In genomic region chr7:19404912-19405329, GRCh38 we compare ENCODE assay signal across 10 cellular contexts.
DNase-seq lines count a peak whose midpoint lies in the region; TF ChIP-seq lines count a peak whose summit lies in the region.
"Had no signal": no experiment of that assay in that cellular context is flagged by ENCODE, and none has a peak within 500 bp of the region (broad histone marks: within the 10 kb centered on the region; RNA-seq: fewer than 3 reads in every experiment).

No MANE protein-coding gene starts in this region.

- no peaks in the 10 kb centered on the region for H3K36me3 Mint-ChIP-seq in MCF 10A (ENCODE audit: insufficient read depth, unreplicated experiment)
- H3K36me3 Mint-ChIP-seq: CD4-positive, CD25-positive, alpha-beta regulatory T cell had no signal

- no peak for TF ChIP-seq POLR2A in breast epithelium (IDR thresholded peaks at IDR 0.05)

- no peak overlapping the region for H3K27ac ChIP-seq in breast epithelium
- peak overlapping the region; percentile 96 for H3K27ac ChIP-seq in SJSA1
- H3K27ac ChIP-seq in dorsolateral prefrontal cortex = no peak overlapping the region

- peak overlapping the region; percentile 89 for H3K27ac Mint-ChIP-seq in MCF 10A (ENCODE audit: low read depth, unreplicated experiment)
- H3K27ac Mint-ChIP-seq: CD4-positive, CD25-positive, alpha-beta regulatory T cell had no signal

- H3K4me3 Mint-ChIP-seq in MCF 10A (ENCODE audit: unreplicated experiment) = peak overlapping the region; percentile 53
- H3K4me3 Mint-ChIP-seq: CD4-positive, CD25-positive, alpha-beta regulatory T cell had no signal

- POLR2A ChIA-PET in MCF 10A (lab: Yijun Ruan, JAX) = no interaction called here

- no peaks in the 10 kb centered on the region for H3K4me1 ChIP-seq in breast epithelium
- H3K4me1 ChIP-seq in SJSA1 (replicated peaks) = peaks cover 34% of the 10 kb centered on the region

- intact Hi-C loops in MCF 10A (cut with micrococcal nuclease) = loop anchor here (5.0 kb wide), 2 partner anchors 133 to 157 kb away; no protein-coding TSS in a partner anchor
- intact Hi-C loops in breast epithelium (cut with DNase I; ENCODE audit: low total_unique reads) = no loop called here
- intact Hi-C loops in dorsolateral prefrontal cortex (cut with DNase I) = no loop called here

- no TSS peak for BruUV-seq in MCF 10A (replicated peaks; lab: Mats Ljungman, UMichigan)

- H3K4me3 ChIP-seq in breast epithelium (no peak overlapping the region), SJSA1 (no peak overlapping the region), fibroblast of the aortic adventitia (ENCODE audit: low read depth, low read length) (no peak overlapping the region), dorsolateral prefrontal cortex (no peak overlapping the region)

- H3K9me3 Mint-ChIP-seq in MCF 10A (ENCODE audit: unreplicated experiment) = no peaks in the 10 kb centered on the region

- H3K27me3 ChIP-seq in breast epithelium = no peaks in the 10 kb centered on the region
- no peaks in the 10 kb centered on the region for H3K27me3 ChIP-seq in SJSA1 (replicated peaks)
- peaks cover 0 to 8% (median 0%) of the 10 kb centered on the region in 45 donors for H3K27me3 ChIP-seq in dorsolateral prefrontal cortex

- H3K36me3 ChIP-seq in breast epithelium (no peaks in the 10 kb centered on the region), SJSA1 (no peaks in the 10 kb centered on the region)

- CTCF ChIA-PET in MCF 10A (lab: Yijun Ruan, JAX) = interaction anchor here (0.6 kb wide), 1 partner anchor 244 kb away, joined by 3 read pairs; no protein-coding TSS in a partner anchor

- H3K9me3 ChIP-seq in breast epithelium (no peaks in the 10 kb centered on the region), SJSA1 (replicated peaks) (no peaks in the 10 kb centered on the region)

- DNase-seq in MCF 10A (ENCODE audit: unreplicated experiment) (peak; percentile 93), breast epithelium (ENCODE audit: low spot score in 2 of 2) (no peak), SJSA1 (ENCODE audit: low read depth in 1 of 2, low spot score in 2 of 2) (peak; percentile 93 to 97), fibroblast of the aortic adventitia (ENCODE audit: low read depth) (peak; percentile 97), stromal cell of bone marrow (ENCODE audit: low read depth) (peak; percentile 92), NCI-H1105 (lab: John Stamatoyannopoulos, UW) (no peak), NCI-H345 treated with DMSO at 0.1 percent for 48 hours (lab: John Stamatoyannopoulos, UW; ENCODE audit: unreplicated experiment) (no peak), dorsolateral prefrontal cortex (no peak)
- DNase-seq: CD4-positive, CD25-positive, alpha-beta regulatory T cell; NCI-H1930 had no signal

- no peaks in the 10 kb centered on the region for H3K27me3 Mint-ChIP-seq in MCF 10A (ENCODE audit: insufficient read depth, unreplicated experiment)
- H3K27me3 Mint-ChIP-seq: CD4-positive, CD25-positive, alpha-beta regulatory T cell had no signal

- H3K4me1 Mint-ChIP-seq in MCF 10A (ENCODE audit: insufficient read depth, unreplicated experiment) = peaks cover 14% of the 10 kb centered on the region
- H3K4me1 Mint-ChIP-seq: CD4-positive, CD25-positive, alpha-beta regulatory T cell had no signal

- TF ChIP-seq CTCF in MCF 10A (IDR thresholded peaks at IDR 0.05; ENCODE audit: unreplicated experiment) = no peak
- TF ChIP-seq CTCF in breast epithelium (IDR thresholded peaks at IDR 0.05) = no peak
- no peak for TF ChIP-seq CTCF in fibroblast of the aortic adventitia (IDR thresholded peaks at IDR 0.05; ENCODE audit: insufficient read depth, low read length)
- no peak for TF ChIP-seq CTCF in dorsolateral prefrontal cortex (IDR thresholded peaks at IDR 0.05 in 54 of 56, conservative IDR thresholded peaks at IDR 0.05 in 2 of 56; ENCODE audit: low read depth in 1 of 56, partially characterized antibody in 56 of 56)

Comparison
In these comparisons a context has a peak if more than half of its experiments do, and no peak if none do; other contexts are left out.
1. DNase-seq: peak in MCF 10A (single experiment), SJSA1 (2 of 2), fibroblast of the aortic adventitia (single experiment) and stromal cell of bone marrow (single experiment); none in breast epithelium (0 of 2), NCI-H1105 (single experiment), NCI-H345 treated with DMSO at 0.1 percent for 48 hours (single experiment) and dorsolateral prefrontal cortex (0 of 10).